In the genomic region with DNA sequence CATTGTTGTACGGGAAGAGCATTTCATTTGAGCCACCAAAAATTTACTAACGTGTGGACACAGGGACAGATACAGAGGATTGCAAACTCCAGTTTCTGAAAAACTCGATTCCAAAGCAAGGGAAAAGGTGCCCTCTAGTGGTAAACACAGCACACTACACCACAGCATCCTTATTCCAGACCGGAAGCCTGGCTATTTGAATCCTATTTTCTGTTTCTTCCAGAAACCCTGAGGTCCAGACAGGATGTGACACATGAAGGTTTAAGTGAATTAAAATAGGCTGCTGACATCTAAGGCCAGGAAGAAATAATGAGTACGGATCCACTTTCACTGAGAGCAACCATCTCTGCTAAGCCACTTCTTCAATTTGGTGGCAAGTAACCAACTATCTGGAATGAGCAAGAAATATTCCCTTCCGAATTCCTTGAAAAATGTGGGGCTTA, we compare ENCODE assay signal across 1 cellular context.
A peak's percentile ranks its signal among the peaks of the same experiment; 100 is the strongest.
TF ChIP-seq lines count a peak whose summit lies in the region.

No MANE protein-coding gene starts in this region.

TF ChIP-seq in GM12878, 131 proteins besides CTCF, POLR2A, EP300 and RAD21 (continued from another document):
- TF ChIP-seq BACH1 (IDR thresholded peaks at IDR 0.05; ENCODE audit: borderline replicate concordance): no peak
- TF ChIP-seq, protein P1, sequence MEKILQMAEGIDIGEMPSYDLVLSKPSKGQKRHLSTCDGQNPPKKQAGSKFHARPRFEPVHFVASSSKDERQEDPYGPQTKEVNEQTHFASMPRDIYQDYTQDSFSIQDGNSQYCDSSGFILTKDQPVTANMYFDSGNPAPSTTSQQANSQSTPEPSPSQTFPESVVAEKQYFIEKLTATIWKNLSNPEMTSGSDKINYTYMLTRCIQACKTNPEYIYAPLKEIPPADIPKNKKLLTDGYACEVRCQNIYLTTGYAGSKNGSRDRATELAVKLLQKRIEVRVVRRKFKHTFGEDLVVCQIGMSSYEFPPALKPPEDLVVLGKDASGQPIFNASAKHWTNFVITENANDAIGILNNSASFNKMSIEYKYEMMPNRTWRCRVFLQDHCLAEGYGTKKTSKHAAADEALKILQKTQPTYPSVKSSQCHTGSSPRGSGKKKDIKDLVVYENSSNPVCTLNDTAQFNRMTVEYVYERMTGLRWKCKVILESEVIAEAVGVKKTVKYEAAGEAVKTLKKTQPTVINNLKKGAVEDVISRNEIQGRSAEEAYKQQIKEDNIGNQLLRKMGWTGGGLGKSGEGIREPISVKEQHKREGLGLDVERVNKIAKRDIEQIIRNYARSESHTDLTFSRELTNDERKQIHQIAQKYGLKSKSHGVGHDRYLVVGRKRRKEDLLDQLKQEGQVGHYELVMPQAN (conservative IDR thresholded peaks at IDR 0.05): 0 out of 2 replicates have a peak, but pooled peaks have one; percentile 36
- no peak for TF ChIP-seq HDAC6 (IDR thresholded peaks at IDR 0.05; ENCODE audit: unreplicated experiment)
- TF ChIP-seq ZSCAN29 (IDR thresholded peaks at IDR 0.05): 0 out of 2 replicates have a peak, but pooled peaks have one; percentile 31
- TF ChIP-seq, protein P2, sequence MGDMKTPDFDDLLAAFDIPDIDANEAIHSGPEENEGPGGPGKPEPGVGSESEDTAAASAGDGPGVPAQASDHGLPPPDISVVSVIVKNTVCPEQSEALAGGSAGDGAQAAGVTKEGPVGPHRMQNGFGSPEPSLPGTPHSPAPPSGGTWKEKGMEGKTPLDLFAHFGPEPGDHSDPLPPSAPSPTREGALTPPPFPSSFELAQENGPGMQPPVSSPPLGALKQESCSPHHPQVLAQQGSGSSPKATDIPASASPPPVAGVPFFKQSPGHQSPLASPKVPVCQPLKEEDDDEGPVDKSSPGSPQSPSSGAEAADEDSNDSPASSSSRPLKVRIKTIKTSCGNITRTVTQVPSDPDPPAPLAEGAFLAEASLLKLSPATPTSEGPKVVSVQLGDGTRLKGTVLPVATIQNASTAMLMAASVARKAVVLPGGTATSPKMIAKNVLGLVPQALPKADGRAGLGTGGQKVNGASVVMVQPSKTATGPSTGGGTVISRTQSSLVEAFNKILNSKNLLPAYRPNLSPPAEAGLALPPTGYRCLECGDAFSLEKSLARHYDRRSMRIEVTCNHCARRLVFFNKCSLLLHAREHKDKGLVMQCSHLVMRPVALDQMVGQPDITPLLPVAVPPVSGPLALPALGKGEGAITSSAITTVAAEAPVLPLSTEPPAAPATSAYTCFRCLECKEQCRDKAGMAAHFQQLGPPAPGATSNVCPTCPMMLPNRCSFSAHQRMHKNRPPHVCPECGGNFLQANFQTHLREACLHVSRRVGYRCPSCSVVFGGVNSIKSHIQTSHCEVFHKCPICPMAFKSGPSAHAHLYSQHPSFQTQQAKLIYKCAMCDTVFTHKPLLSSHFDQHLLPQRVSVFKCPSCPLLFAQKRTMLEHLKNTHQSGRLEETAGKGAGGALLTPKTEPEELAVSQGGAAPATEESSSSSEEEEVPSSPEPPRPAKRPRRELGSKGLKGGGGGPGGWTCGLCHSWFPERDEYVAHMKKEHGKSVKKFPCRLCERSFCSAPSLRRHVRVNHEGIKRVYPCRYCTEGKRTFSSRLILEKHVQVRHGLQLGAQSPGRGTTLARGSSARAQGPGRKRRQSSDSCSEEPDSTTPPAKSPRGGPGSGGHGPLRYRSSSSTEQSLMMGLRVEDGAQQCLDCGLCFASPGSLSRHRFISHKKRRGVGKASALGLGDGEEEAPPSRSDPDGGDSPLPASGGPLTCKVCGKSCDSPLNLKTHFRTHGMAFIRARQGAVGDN (IDR thresholded peaks at IDR 0.05): no peak; the same call in 1 of the 2 replicates
- 0 out of 2 replicates have a peak, but pooled peaks have one; percentile 26 for TF ChIP-seq CBFB (IDR thresholded peaks at IDR 0.05; ENCODE audit: low read depth)
- 0 out of 2 replicates have a peak, but pooled peaks have one; percentile 3 for TF ChIP-seq NR2C1 (IDR thresholded peaks at IDR 0.05)
- TF ChIP-seq, protein P3, sequence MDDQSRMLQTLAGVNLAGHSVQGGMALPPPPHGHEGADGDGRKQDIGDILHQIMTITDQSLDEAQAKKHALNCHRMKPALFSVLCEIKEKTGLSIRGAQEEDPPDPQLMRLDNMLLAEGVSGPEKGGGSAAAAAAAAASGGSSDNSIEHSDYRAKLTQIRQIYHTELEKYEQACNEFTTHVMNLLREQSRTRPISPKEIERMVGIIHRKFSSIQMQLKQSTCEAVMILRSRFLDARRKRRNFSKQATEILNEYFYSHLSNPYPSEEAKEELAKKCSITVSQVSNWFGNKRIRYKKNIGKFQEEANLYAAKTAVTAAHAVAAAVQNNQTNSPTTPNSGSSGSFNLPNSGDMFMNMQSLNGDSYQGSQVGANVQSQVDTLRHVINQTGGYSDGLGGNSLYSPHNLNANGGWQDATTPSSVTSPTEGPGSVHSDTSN (IDR thresholded peaks at IDR 0.05; ENCODE audit: insufficient replicate concordance, low read depth, low read length): no peak
- 0 out of 2 replicates have a peak, but pooled peaks have one; percentile 14 for TF ChIP-seq FOXM1 (IDR thresholded peaks at IDR 0.05; ENCODE audit: low read depth, low read length)
- TF ChIP-seq, protein P4, sequence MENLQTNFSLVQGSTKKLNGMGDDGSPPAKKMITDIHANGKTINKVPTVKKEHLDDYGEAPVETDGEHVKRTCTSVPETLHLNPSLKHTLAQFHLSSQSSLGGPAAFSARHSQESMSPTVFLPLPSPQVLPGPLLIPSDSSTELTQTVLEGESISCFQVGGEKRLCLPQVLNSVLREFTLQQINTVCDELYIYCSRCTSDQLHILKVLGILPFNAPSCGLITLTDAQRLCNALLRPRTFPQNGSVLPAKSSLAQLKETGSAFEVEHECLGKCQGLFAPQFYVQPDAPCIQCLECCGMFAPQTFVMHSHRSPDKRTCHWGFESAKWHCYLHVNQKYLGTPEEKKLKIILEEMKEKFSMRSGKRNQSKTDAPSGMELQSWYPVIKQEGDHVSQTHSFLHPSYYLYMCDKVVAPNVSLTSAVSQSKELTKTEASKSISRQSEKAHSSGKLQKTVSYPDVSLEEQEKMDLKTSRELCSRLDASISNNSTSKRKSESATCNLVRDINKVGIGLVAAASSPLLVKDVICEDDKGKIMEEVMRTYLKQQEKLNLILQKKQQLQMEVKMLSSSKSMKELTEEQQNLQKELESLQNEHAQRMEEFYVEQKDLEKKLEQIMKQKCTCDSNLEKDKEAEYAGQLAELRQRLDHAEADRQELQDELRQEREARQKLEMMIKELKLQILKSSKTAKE (IDR thresholded peaks at IDR 0.05; ENCODE audit: low read depth, poor library complexity, severe bottlenecking): peak; percentile 69
- TF ChIP-seq IKZF1 (conservative IDR thresholded peaks at IDR 0.05): peak; percentile 51
- TF ChIP-seq ZNF207 (IDR thresholded peaks at IDR 0.05; ENCODE audit: borderline replicate concordance): no peak
- TF ChIP-seq, protein P5, sequence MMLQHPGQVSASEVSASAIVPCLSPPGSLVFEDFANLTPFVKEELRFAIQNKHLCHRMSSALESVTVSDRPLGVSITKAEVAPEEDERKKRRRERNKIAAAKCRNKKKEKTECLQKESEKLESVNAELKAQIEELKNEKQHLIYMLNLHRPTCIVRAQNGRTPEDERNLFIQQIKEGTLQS (IDR thresholded peaks at IDR 0.05; ENCODE audit: borderline replicate concordance, extremely low read depth, low read depth, low read length): no peak
- no peak for TF ChIP-seq HDGF (IDR thresholded peaks at IDR 0.05)
- TF ChIP-seq HCFC1 (IDR thresholded peaks at IDR 0.05; ENCODE audit: low read length): no peak
- peak; percentile 61 to 70 for TF ChIP-seq IKZF2 (IDR thresholded peaks at IDR 0.05)
- no peak for TF ChIP-seq BCL11A (IDR thresholded peaks at IDR 0.05; ENCODE audit: low read depth, low read length)
- TF ChIP-seq, protein P6, sequence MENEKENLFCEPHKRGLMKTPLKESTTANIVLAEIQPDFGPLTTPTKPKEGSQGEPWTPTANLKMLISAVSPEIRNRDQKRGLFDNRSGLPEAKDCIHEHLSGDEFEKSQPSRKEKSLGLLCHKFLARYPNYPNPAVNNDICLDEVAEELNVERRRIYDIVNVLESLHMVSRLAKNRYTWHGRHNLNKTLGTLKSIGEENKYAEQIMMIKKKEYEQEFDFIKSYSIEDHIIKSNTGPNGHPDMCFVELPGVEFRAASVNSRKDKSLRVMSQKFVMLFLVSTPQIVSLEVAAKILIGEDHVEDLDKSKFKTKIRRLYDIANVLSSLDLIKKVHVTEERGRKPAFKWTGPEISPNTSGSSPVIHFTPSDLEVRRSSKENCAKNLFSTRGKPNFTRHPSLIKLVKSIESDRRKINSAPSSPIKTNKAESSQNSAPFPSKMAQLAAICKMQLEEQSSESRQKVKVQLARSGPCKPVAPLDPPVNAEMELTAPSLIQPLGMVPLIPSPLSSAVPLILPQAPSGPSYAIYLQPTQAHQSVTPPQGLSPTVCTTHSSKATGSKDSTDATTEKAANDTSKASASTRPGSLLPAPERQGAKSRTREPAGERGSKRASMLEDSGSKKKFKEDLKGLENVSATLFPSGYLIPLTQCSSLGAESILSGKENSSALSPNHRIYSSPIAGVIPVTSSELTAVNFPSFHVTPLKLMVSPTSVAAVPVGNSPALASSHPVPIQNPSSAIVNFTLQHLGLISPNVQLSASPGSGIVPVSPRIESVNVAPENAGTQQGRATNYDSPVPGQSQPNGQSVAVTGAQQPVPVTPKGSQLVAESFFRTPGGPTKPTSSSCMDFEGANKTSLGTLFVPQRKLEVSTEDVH (IDR thresholded peaks at IDR 0.05; ENCODE audit: low read depth, partially characterized antibody): no peak
- TF ChIP-seq, protein P7, sequence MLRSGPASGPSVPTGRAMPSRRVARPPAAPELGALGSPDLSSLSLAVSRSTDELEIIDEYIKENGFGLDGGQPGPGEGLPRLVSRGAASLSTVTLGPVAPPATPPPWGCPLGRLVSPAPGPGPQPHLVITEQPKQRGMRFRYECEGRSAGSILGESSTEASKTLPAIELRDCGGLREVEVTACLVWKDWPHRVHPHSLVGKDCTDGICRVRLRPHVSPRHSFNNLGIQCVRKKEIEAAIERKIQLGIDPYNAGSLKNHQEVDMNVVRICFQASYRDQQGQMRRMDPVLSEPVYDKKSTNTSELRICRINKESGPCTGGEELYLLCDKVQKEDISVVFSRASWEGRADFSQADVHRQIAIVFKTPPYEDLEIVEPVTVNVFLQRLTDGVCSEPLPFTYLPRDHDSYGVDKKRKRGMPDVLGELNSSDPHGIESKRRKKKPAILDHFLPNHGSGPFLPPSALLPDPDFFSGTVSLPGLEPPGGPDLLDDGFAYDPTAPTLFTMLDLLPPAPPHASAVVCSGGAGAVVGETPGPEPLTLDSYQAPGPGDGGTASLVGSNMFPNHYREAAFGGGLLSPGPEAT (IDR thresholded peaks at IDR 0.05; ENCODE audit: low read depth): peak; percentile 51
- TF ChIP-seq SMC3 (IDR thresholded peaks at IDR 0.05; ENCODE audit: borderline replicate concordance, low read length): peak; percentile 92
- no peak for TF ChIP-seq ZBED1 (IDR thresholded peaks at IDR 0.05; ENCODE audit: borderline replicate concordance)
- no peak for TF ChIP-seq RAD51 (IDR thresholded peaks at IDR 0.05)
- no peak for TF ChIP-seq POLR2AphosphoS2 (IDR thresholded peaks at IDR 0.05; ENCODE audit: low read depth, low read length)
- TF ChIP-seq, protein P8, sequence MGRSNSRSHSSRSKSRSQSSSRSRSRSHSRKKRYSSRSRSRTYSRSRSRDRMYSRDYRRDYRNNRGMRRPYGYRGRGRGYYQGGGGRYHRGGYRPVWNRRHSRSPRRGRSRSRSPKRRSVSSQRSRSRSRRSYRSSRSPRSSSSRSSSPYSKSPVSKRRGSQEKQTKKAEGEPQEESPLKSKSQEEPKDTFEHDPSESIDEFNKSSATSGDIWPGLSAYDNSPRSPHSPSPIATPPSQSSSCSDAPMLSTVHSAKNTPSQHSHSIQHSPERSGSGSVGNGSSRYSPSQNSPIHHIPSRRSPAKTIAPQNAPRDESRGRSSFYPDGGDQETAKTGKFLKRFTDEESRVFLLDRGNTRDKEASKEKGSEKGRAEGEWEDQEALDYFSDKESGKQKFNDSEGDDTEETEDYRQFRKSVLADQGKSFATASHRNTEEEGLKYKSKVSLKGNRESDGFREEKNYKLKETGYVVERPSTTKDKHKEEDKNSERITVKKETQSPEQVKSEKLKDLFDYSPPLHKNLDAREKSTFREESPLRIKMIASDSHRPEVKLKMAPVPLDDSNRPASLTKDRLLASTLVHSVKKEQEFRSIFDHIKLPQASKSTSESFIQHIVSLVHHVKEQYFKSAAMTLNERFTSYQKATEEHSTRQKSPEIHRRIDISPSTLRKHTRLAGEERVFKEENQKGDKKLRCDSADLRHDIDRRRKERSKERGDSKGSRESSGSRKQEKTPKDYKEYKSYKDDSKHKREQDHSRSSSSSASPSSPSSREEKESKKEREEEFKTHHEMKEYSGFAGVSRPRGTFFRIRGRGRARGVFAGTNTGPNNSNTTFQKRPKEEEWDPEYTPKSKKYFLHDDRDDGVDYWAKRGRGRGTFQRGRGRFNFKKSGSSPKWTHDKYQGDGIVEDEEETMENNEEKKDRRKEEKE (IDR thresholded peaks at IDR 0.05): no peak
- TF ChIP-seq, protein P9, sequence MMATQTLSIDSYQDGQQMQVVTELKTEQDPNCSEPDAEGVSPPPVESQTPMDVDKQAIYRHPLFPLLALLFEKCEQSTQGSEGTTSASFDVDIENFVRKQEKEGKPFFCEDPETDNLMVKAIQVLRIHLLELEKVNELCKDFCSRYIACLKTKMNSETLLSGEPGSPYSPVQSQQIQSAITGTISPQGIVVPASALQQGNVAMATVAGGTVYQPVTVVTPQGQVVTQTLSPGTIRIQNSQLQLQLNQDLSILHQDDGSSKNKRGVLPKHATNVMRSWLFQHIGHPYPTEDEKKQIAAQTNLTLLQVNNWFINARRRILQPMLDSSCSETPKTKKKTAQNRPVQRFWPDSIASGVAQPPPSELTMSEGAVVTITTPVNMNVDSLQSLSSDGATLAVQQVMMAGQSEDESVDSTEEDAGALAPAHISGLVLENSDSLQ (IDR thresholded peaks at IDR 0.05): no peak
- no peak for TF ChIP-seq MYB (IDR thresholded peaks at IDR 0.05; ENCODE audit: borderline replicate concordance, low read depth, low read length)
